17 cellular contexts compared by ENCODE assay signal in genomic region chr5:172170251-172170701, GRCh38. TPM values are rescaled to one million over a fixed set of nuclear protein-coding genes. Genes with fewer than 3 reads are reported as not detected.
DNase-seq lines count a peak whose midpoint lies in the region; ATAC-seq and TF ChIP-seq lines count a peak whose summit lies in the region.
"Had no signal": no experiment of that assay in that cellular context is flagged by ENCODE, and none has a peak within 500 bp of the region (broad histone marks: within the 10 kb centered on the region; RNA-seq: fewer than 3 reads in every experiment).

No MANE protein-coding gene starts in this region.

- no peaks in the 10 kb centered on the region for H3K27me3 Mint-ChIP-seq in activated CD8-positive, alpha-beta T cell treated with anti-CD3 and anti-CD28 coated beads, Interleukin-2, amount 10 ng/mL, durations not matched to agents 7 days and 5 days (ENCODE audit: low read depth)
- peaks cover 3% of the 10 kb centered on the region for H3K27me3 Mint-ChIP-seq in neural progenitor cell (ENCODE audit: insufficient read depth, low read depth)

- H3K79me2 ChIP-seq in neural progenitor cell (ENCODE audit: low read depth), result no peaks in the 10 kb centered on the region

- H3K27me3 ChIP-seq in right atrium auricular region (no peaks in the 10 kb centered on the region), neural progenitor cell (no peaks in the 10 kb centered on the region)

- no peak overlapping the region for H2AFZ ChIP-seq in neural progenitor cell (replicated peaks)

- no peak overlapping the region for H3K4me3 Mint-ChIP-seq in activated CD8-positive, alpha-beta T cell treated with anti-CD3 and anti-CD28 coated beads, Interleukin-2, amount 10 ng/mL, durations not matched to agents 7 days and 5 days
- no peak overlapping the region for H3K4me3 Mint-ChIP-seq in neural progenitor cell

- ATAC-seq in Right ventricle myocardium inferior, result peak; percentile 66
- no peak for ATAC-seq in activated CD8-positive, alpha-beta T cell treated with anti-CD3 and anti-CD28 coated beads, Interleukin-2, amount 10 ng/mL, durations not matched to agents 7 days and 5 days
- ATAC-seq in GM19463 (IDR thresholded peaks at IDR 0.05; ENCODE audit: unreplicated experiment), result no peak
- no peak for ATAC-seq in HG03460 (IDR thresholded peaks at IDR 0.05; ENCODE audit: unreplicated experiment)
- ATAC-seq: K562, mucosa of descending colon had no signal

- peaks cover 79% of the 10 kb centered on the region for H3K36me3 Mint-ChIP-seq in activated CD8-positive, alpha-beta T cell treated with anti-CD3 and anti-CD28 coated beads, Interleukin-2, amount 10 ng/mL, durations not matched to agents 7 days and 5 days (ENCODE audit: low read depth)
- H3K36me3 Mint-ChIP-seq in neural progenitor cell, result no peaks in the 10 kb centered on the region

- peaks cover 88% of the 10 kb centered on the region for H3K4me1 Mint-ChIP-seq in activated CD8-positive, alpha-beta T cell treated with anti-CD3 and anti-CD28 coated beads, Interleukin-2, amount 10 ng/mL, durations not matched to agents 7 days and 5 days (ENCODE audit: low read depth)
- peaks cover 39% of the 10 kb centered on the region for H3K4me1 Mint-ChIP-seq in neural progenitor cell

- CTCF ChIA-PET in activated CD8-positive, alpha-beta T cell treated with anti-CD3 and anti-CD28 coated beads, Interleukin-2, amount 10 ng/mL, durations not matched to agents 7 days and 5 days (lab: Charles Lee), result interaction anchor here (1.1 to 2.5 kb wide), 2 partner anchors 16 to 18 kb away, joined by 4 to 13 read pairs; partner anchors contain the start of gene STK10

- peaks cover 17% of the 10 kb centered on the region for H4K20me1 ChIP-seq in neural progenitor cell (ENCODE audit: low read depth)

- H3K9ac ChIP-seq in neural progenitor cell, result no peak overlapping the region

- no peak for TF ChIP-seq CTCF in right atrium auricular region (IDR thresholded peaks at IDR 0.05)
- TF ChIP-seq CTCF in neural progenitor cell (IDR thresholded peaks at IDR 0.05), result no peak

- intact Hi-C loops in Right ventricle myocardium inferior (cut with DNase I) (no loop called here), cardiac septum (cut with DNase I) (no loop called here)

- H3K9me3 ChIP-seq in right atrium auricular region (no peaks in the 10 kb centered on the region), neural progenitor cell (ENCODE audit: low read depth) (no peaks in the 10 kb centered on the region)
- H3K9me3 ChIP-seq: mucosa of descending colon had no signal

- peaks cover 16% of the 10 kb centered on the region for H3F3A ChIP-seq in neural progenitor cell (ENCODE audit: low read depth)

- no peak overlapping the region for H3K4me3 ChIP-seq in right atrium auricular region
- H3K4me3 ChIP-seq in neural progenitor cell, result no peak overlapping the region
- H3K4me3 ChIP-seq: K562, mucosa of descending colon had no signal

- peak; percentile 52 for DNase-seq in Right ventricle myocardium inferior (ENCODE audit: missing footprints)
- DNase-seq in cardiac septum (ENCODE audit: low spot score), result no peak
- DNase-seq in activated CD8-positive, alpha-beta T cell treated with anti-CD3 and anti-CD28 coated beads, Interleukin-2, amount 10 ng/mL, durations not matched to agents 7 days and 5 days, result no peak
- no peak for DNase-seq in right atrium auricular region (ENCODE audit: low spot score)
- DNase-seq in NCI-H1417 treated with DMSO at 0.1 percent for 48 hours (lab: John Stamatoyannopoulos, UW), result no peak
- DNase-seq in neural progenitor cell (ENCODE audit: low spot score), result no peak
- DNase-seq: mucosa of descending colon, NCI-H146, NCI-H526 had no signal

- peak overlapping the region; percentile 81 for H3K27ac Mint-ChIP-seq in activated CD8-positive, alpha-beta T cell treated with anti-CD3 and anti-CD28 coated beads, Interleukin-2, amount 10 ng/mL, durations not matched to agents 7 days and 5 days
- H3K27ac Mint-ChIP-seq in neural progenitor cell, result no peak overlapping the region

- POLR2A ChIA-PET in activated CD8-positive, alpha-beta T cell treated with anti-CD3 and anti-CD28 coated beads, Interleukin-2, amount 10 ng/mL, durations not matched to agents 7 days and 5 days (lab: Charles Lee), result interaction anchor here (1.0 kb wide), 1 partner anchor 16 kb away, joined by 6 read pairs; no protein-coding TSS in a partner anchor

- peaks cover 0 to 59% of the 10 kb centered on the region in 2 donors for H3K4me1 ChIP-seq in right atrium auricular region
- peaks cover 22% of the 10 kb centered on the region for H3K4me1 ChIP-seq in neural progenitor cell

- H3K36me3 ChIP-seq in right atrium auricular region (no peaks in the 10 kb centered on the region), neural progenitor cell (no peaks in the 10 kb centered on the region)

- H3K9me3 Mint-ChIP-seq in activated CD8-positive, alpha-beta T cell treated with anti-CD3 and anti-CD28 coated beads, Interleukin-2, amount 10 ng/mL, durations not matched to agents 7 days and 5 days (ENCODE audit: insufficient read depth), result no peaks in the 10 kb centered on the region
- H3K9me3 Mint-ChIP-seq in neural progenitor cell, result no peaks in the 10 kb centered on the region

- H3K4me2 ChIP-seq in neural progenitor cell, result no peak overlapping the region

- H3K27ac ChIP-seq in right atrium auricular region (peak overlapping the region; percentile 9 to 43), neural progenitor cell (no peak overlapping the region)

RNA-seq across cellular contexts. Expression of gene STK10, which starts 17.7 kb away (rescaled TPM):
- total RNA-seq in Right ventricle myocardium inferior (8.9 TPM), cardiac septum (12.1 TPM), right atrium auricular region (10 to 100 TPM in 1 of 2 donors, 1 to 10 TPM in 1; 6.9 to 10.8 TPM), neural progenitor cell (ENCODE audit: low replicate concordance) (4.4 and 10.5 TPM in 2 replicates)
- 100 to 1,000 TPM; 294 to 299 TPM for total RNA-seq in activated CD8-positive, alpha-beta T cell treated with anti-CD3 and anti-CD28 coated beads, Interleukin-2, amount 10 ng/mL, durations not matched to agents 7 days and 5 days

RNA-seq across cellular contexts. Expression of gene EFCAB9, which starts 23.7 kb away (rescaled TPM):
- total RNA-seq in Right ventricle myocardium inferior, result not detected
- not detected for total RNA-seq in cardiac septum
- total RNA-seq in activated CD8-positive, alpha-beta T cell treated with anti-CD3 and anti-CD28 coated beads, Interleukin-2, amount 10 ng/mL, durations not matched to agents 7 days and 5 days, result not detected
- not detected for total RNA-seq in right atrium auricular region
- not detected in 2 replicates for total RNA-seq in neural progenitor cell (ENCODE audit: low replicate concordance)
- total RNA-seq: astrocyte, Daoy, fibroblast of villous mesenchyme, K562, mucosa of descending colon, pulmonary artery endothelial cell, urinary bladder had no signal

Comparison
In these comparisons a context has a peak if more than half of its experiments do, and no peak if none do; other contexts are left out.
1. RNA of gene STK10, which starts 17.7 kb away (total RNA-seq): 294 to 299 TPM in activated CD8-positive, alpha-beta T cell treated with anti-CD3 and anti-CD28 coated beads, Interleukin-2, amount 10 ng/mL, durations not matched to agents 7 days and 5 days; 12.1 TPM in cardiac septum (single experiment), 6.9 to 10.8 TPM in right atrium auricular region, 8.9 TPM in Right ventricle myocardium inferior (single experiment) and 4.4 to 10.5 TPM in neural progenitor cell; every median in the first group is over 10 times any median in the second.